In genomic region chr6:139370047-139370706, GRCh38 we compare ENCODE assay signal across 8 cellular contexts. TPM values are rescaled to one million over a fixed set of nuclear protein-coding genes. Genes with fewer than 3 reads are reported as not detected.
DNase-seq lines count a peak whose midpoint lies in the region; ATAC-seq and TF ChIP-seq lines count a peak whose summit lies in the region.

No MANE protein-coding gene starts in this region.

- H3K4me1 ChIP-seq in cardiac muscle cell (ENCODE audit: low read depth) (peaks cover 40% of the 10 kb centered on the region), parathyroid adenoma (peaks cover 22% of the 10 kb centered on the region)

- peak overlapping the region; percentile 99 for H3K4me3 ChIP-seq in cardiac muscle cell
- H3K4me3 ChIP-seq in SK-N-MC = peak overlapping the region; percentile 94
- H3K4me3 ChIP-seq in parathyroid adenoma (ENCODE audit: low read depth, low read length) = peak overlapping the region; percentile 91

- TF ChIP-seq POLR2A in erythroblast (IDR thresholded peaks at IDR 0.05; ENCODE audit: low read length) = no peak

- TF ChIP-seq CTCF in cardiac muscle cell (IDR thresholded peaks at IDR 0.05; ENCODE audit: low read depth, low read length) (no peak), parathyroid adenoma (IDR thresholded peaks at IDR 0.05) (no peak)

- DNase-seq in cardiac muscle cell (ENCODE audit: low read depth in 1 of 2, low spot score in 1 of 2) = peak; percentile 70 to 84
- DNase-seq in left ventricle myocardium superior = no peak
- DNase-seq in SK-N-MC (ENCODE audit: low read depth, low spot score) = peak; percentile 78
- DNase-seq in erythroblast (lab: John Stamatoyannopoulos, UW) = peak; percentile 72 to 83
- DNase-seq in NCI-H187 treated with DMSO at 0.1 percent for 48 hours (lab: John Stamatoyannopoulos, UW) = no peak
- DNase-seq in hippocampal formation (lab: John Stamatoyannopoulos, UW) = no peak

- peaks cover 25% of the 10 kb centered on the region for H3K36me3 ChIP-seq in cardiac muscle cell
- peaks cover 37% of the 10 kb centered on the region for H3K36me3 ChIP-seq in SK-N-MC (ENCODE audit: insufficient read depth, low read length)
- peaks cover 31% of the 10 kb centered on the region for H3K36me3 ChIP-seq in parathyroid adenoma (ENCODE audit: control insufficient read depth, insufficient read depth, low read length)

- H3K9me3 ChIP-seq in cardiac muscle cell (ENCODE audit: low read depth) = no peaks in the 10 kb centered on the region
- no peaks in the 10 kb centered on the region; the same call in 1 of the 2 replicates for H3K9me3 ChIP-seq in SK-N-MC (ENCODE audit: low read depth, low read length)
- H3K9me3 ChIP-seq in parathyroid adenoma (ENCODE audit: control insufficient read depth, low read length) = no peaks in the 10 kb centered on the region

- no peak for ATAC-seq in left ventricle myocardium superior
- no peak for ATAC-seq in HG03520 (IDR thresholded peaks at IDR 0.05; ENCODE audit: unreplicated experiment)

- no peak overlapping the region for H2AFZ ChIP-seq in parathyroid adenoma

- no peaks in the 10 kb centered on the region for H3K27me3 ChIP-seq in cardiac muscle cell
- no peaks in the 10 kb centered on the region for H3K27me3 ChIP-seq in parathyroid adenoma (ENCODE audit: control insufficient read depth, insufficient read depth, low read length)

- peak overlapping the region; percentile 89 for H3K4me2 ChIP-seq in parathyroid adenoma (ENCODE audit: low read length)

- H3K27ac ChIP-seq in cardiac muscle cell (peak overlapping the region; percentile 97), SK-N-MC (peak overlapping the region; percentile 99), parathyroid adenoma (peak overlapping the region; percentile 97)

- H3K79me2 ChIP-seq in parathyroid adenoma = peaks cover 27% of the 10 kb centered on the region

- intact Hi-C loops in left ventricle myocardium superior (cut with micrococcal nuclease) = loop anchor here (5.0 to 10.0 kb wide), 3 partner anchors 515 to 1077 kb away; no protein-coding TSS in a partner anchor

- H3K9ac ChIP-seq in SK-N-MC (ENCODE audit: insufficient read length) (peak overlapping the region; percentile 96), parathyroid adenoma (peak overlapping the region; percentile 9)

RNA-seq across cellular contexts. Expression of gene CITED2, which starts 4.3 kb away (rescaled TPM):
- total RNA-seq in cardiac muscle cell (334 and 513 TPM in 2 replicates), left ventricle myocardium superior (172 TPM)
- 34.9 and 76.6 TPM in 2 replicates for polyA plus RNA-seq in cardiac muscle cell

Comparison
In these comparisons a context has a peak if more than half of its experiments do, and no peak if none do; other contexts are left out.
1. DNase-seq: peak in cardiac muscle cell (2 of 2), SK-N-MC (single experiment) and erythroblast (2 of 2); none in left ventricle myocardium superior (single experiment), NCI-H187 treated with DMSO at 0.1 percent for 48 hours (single experiment) and hippocampal formation (0 of 2).
2. Peak in every context shown above with its lines, with median percentiles within 50 percentile points of each other: H3K27ac ChIP-seq and H3K4me3 ChIP-seq.